In genomic region chrX:5681159-5681558, GRCh38 we compare ENCODE assay signal across 12 cellular contexts.
DNase-seq lines count a peak whose midpoint lies in the region; ATAC-seq and TF ChIP-seq lines count a peak whose summit lies in the region.
"Had no signal": no experiment of that assay in that cellular context is flagged by ENCODE, and none has a peak within 500 bp of the region (broad histone marks: within the 10 kb centered on the region; RNA-seq: fewer than 3 reads in every experiment).

No MANE protein-coding gene starts in this region.

- no peaks in the 10 kb centered on the region for H3K79me2 ChIP-seq in hepatocyte

- no peak overlapping the region for H3K27ac ChIP-seq in hepatocyte
- H3K27ac ChIP-seq in body of pancreas, result no peak overlapping the region

- no peak overlapping the region for H3K4me2 ChIP-seq in hepatocyte

- H3K36me3 ChIP-seq in hepatocyte (replicated peaks; ENCODE audit: insufficient read depth, low read depth) (no peaks in the 10 kb centered on the region), body of pancreas (replicated peaks in 1 of 2; ENCODE audit: insufficient read depth in 1 of 2, low read depth in 2 of 2) (no peaks in the 10 kb centered on the region)
- H3K36me3 ChIP-seq: HAP-1 had no signal

- DNase-seq in D341Med (ENCODE audit: low spot score) (peak; percentile 32), OCI-M1 (lab: John Stamatoyannopoulos, UW) (peak; percentile 34), hepatocyte (ENCODE audit: low spot score) (peak; percentile 21), body of pancreas (no peak), T-helper 9 cell (no peak), SW 1271 (lab: John Stamatoyannopoulos, UW) (no peak), HUDEP-2 (lab: John Stamatoyannopoulos, UW; ENCODE audit: unreplicated experiment in 76 of 76) (no peak)
- DNase-seq: caudate nucleus, posterior cingulate gyrus had no signal

- H3K4me1 ChIP-seq in hepatocyte (ENCODE audit: insufficient read depth), result no peaks in the 10 kb centered on the region
- no peaks in the 10 kb centered on the region for H3K4me1 ChIP-seq in body of pancreas
- H3K4me1 ChIP-seq: HAP-1 had no signal

- H3K9me2 ChIP-seq in hepatocyte (replicated peaks; ENCODE audit: insufficient read depth), result no peaks in the 10 kb centered on the region

- H4K20me1 ChIP-seq in hepatocyte (ENCODE audit: insufficient read depth, poor library complexity, severe bottlenecking), result no peaks in the 10 kb centered on the region

- intact Hi-C loops in body of pancreas (cut with DNase I), result no loop called here

- H2AFZ ChIP-seq in hepatocyte, result no peak overlapping the region

- no peak for TF ChIP-seq POLR2A in body of pancreas (IDR thresholded peaks at IDR 0.05)

- 58% methylated on average over 3 of the region's 3 CpGs for WGBS in hepatocyte (ENCODE audit: low lambda C conversion rate, missing lambda C conversion rate)
- WGBS in body of pancreas, 2 donors, result 5 to 16% methylated on average over 2 to 3 of the region's 3 CpGs

- H3K4me3 ChIP-seq in hepatocyte (no peak overlapping the region), body of pancreas (no peak overlapping the region)
- H3K4me3 ChIP-seq: HAP-1 had no signal

- H3K27me3 ChIP-seq in hepatocyte (no peaks in the 10 kb centered on the region), body of pancreas (no peaks in the 10 kb centered on the region)

- ATAC-seq in GM21825 (IDR thresholded peaks at IDR 0.05; ENCODE audit: unreplicated experiment), result peak; percentile 50
- ATAC-seq in body of pancreas, result no peak
- ATAC-seq: Panc1 had no signal

- TF ChIP-seq CTCF in hepatocyte (IDR thresholded peaks at IDR 0.05; ENCODE audit: poor library complexity), result peak; percentile 8
- TF ChIP-seq CTCF in body of pancreas (IDR thresholded peaks at IDR 0.05), result peak in 1 of 7 experiments; percentile 20

- H3K9me3 ChIP-seq in hepatocyte (ENCODE audit: low read depth), result no peaks in the 10 kb centered on the region
- no peaks in the 10 kb centered on the region for H3K9me3 ChIP-seq in body of pancreas
- H3K9me3 ChIP-seq: HAP-1 had no signal

Comparison
In these comparisons a context has a peak if more than half of its experiments do, and no peak if none do; other contexts are left out.
1. DNase-seq: peak in D341Med (single experiment), OCI-M1 (single experiment) and hepatocyte (single experiment); none in body of pancreas (0 of 4), T-helper 9 cell (single experiment), SW 1271 (0 of 2) and HUDEP-2 (0 of 76).